In genomic region chr10:97462309-97462708, GRCh38 we compare ENCODE assay signal across 30 cellular contexts.
"Had no signal": no experiment of that assay in that cellular context is flagged by ENCODE, and none has a peak within 500 bp of the region (broad histone marks: within the 10 kb centered on the region; RNA-seq: fewer than 3 reads in every experiment).

No MANE protein-coding gene starts in this region.

- H3K9me3 Mint-ChIP-seq: activated CD8-positive, alpha-beta T cell treated with anti-CD3 and anti-CD28 coated beads for 36 hours; activated naive CD4-positive, alpha-beta T cell treated with anti-CD3 and anti-CD28 coated beads, Interleukin-2, amount 50 U/mL, for 24 hours; activated naive CD8-positive, alpha-beta T cell treated with anti-CD3 and anti-CD28 coated beads for 36 hours; activated naive CD8-positive, alpha-beta T cell treated with anti-CD3 and anti-CD28 coated beads, Interleukin-2, amount 50 U/mL, for 24 hours; activated T-cell treated with anti-CD3 and anti-CD28 coated beads, Interleukin-2, amount 50 U/mL, for 72 hours; effector memory CD8-positive, alpha-beta T cell had no signal

- H3K4me1 Mint-ChIP-seq: activated naive CD8-positive, alpha-beta T cell treated with anti-CD3 and anti-CD28 coated beads for 36 hours; activated naive CD8-positive, alpha-beta T cell treated with anti-CD3 and anti-CD28 coated beads, Interleukin-2, amount 50 U/mL, for 24 hours; T-helper 17 cell had no signal

- H3K4me3 Mint-ChIP-seq: activated CD8-positive, alpha-beta T cell treated with anti-CD3 and anti-CD28 coated beads for 36 hours; activated naive CD4-positive, alpha-beta T cell treated with anti-CD3 and anti-CD28 coated beads, Interleukin-2, amount 50 U/mL, for 24 hours; activated naive CD8-positive, alpha-beta T cell treated with anti-CD3 and anti-CD28 coated beads for 36 hours; activated naive CD8-positive, alpha-beta T cell treated with anti-CD3 and anti-CD28 coated beads, Interleukin-2, amount 50 U/mL, for 24 hours; activated T-cell treated with anti-CD3 and anti-CD28 coated beads, Interleukin-2, amount 50 U/mL, for 72 hours; effector memory CD8-positive, alpha-beta T cell; T-helper 17 cell had no signal

- H3K9me3 ChIP-seq: adrenal gland, body of pancreas, esophagus muscularis mucosa, gastroesophageal sphincter had no signal

- H3K27me3 ChIP-seq: adrenal gland, body of pancreas, esophagus muscularis mucosa, gastroesophageal sphincter had no signal

- DNase-seq: activated CD4-positive, alpha-beta T cell treated with anti-CD3 and anti-CD28 coated beads for 4 hours; activated CD4-positive, alpha-beta T cell treated with anti-CD3 and anti-CD28 coated beads, Interleukin-2, amount 50 U/mL, for 1 hour; activated CD4-positive, alpha-beta T cell treated with anti-CD3 and anti-CD28 coated beads, Interleukin-2, amount 50 U/mL, for 48 hours; activated CD4-positive, CD25-positive, alpha-beta regulatory T cell; activated CD4-positive, CD25-positive, alpha-beta regulatory T cell treated with anti-CD3 and anti-CD28 coated beads, Interleukin-2, amount 50 U/mL, for 72 hours; activated CD8-positive, alpha-beta memory T cell treated with anti-CD3 and anti-CD28 coated beads for 24 hours; activated CD8-positive, alpha-beta T cell treated with anti-CD3 and anti-CD28 coated beads for 36 hours; activated gamma-delta T cell; activated naive CD4-positive, alpha-beta T cell; activated naive CD8-positive, alpha-beta T cell treated with anti-CD3 and anti-CD28 coated beads for 36 hours; activated naive CD8-positive, alpha-beta T cell treated with anti-CD3 and anti-CD28 coated beads, Interleukin-2, amount 50 U/mL, for 24 hours; activated T-cell treated with anti-CD3 and anti-CD28 coated beads, Interleukin-2, amount 50 U/mL, for 1 hour; activated T-cell treated with anti-CD3 and anti-CD28 coated beads, Interleukin-2, amount 50 U/mL, for 72 hours; adrenal gland; amygdala; aorta; body of pancreas; caudate nucleus; cortex of kidney; dermis blood vessel endothelial cell; effector CD4-positive, alpha-beta T cell; effector memory CD8-positive, alpha-beta T cell; erythroblast; foreskin melanocyte; T-helper 1 cell; T-helper 17 cell had no signal

- H3K4me3 ChIP-seq: adrenal gland, body of pancreas, esophagus muscularis mucosa, gastroesophageal sphincter had no signal

- H3K27ac Mint-ChIP-seq: activated CD8-positive, alpha-beta T cell treated with anti-CD3 and anti-CD28 coated beads for 36 hours; activated naive CD4-positive, alpha-beta T cell treated with anti-CD3 and anti-CD28 coated beads, Interleukin-2, amount 50 U/mL, for 24 hours; activated naive CD8-positive, alpha-beta T cell treated with anti-CD3 and anti-CD28 coated beads, Interleukin-2, amount 50 U/mL, for 24 hours; T-helper 17 cell had no signal

- H3K27me3 Mint-ChIP-seq: activated CD8-positive, alpha-beta T cell treated with anti-CD3 and anti-CD28 coated beads for 36 hours; activated naive CD4-positive, alpha-beta T cell treated with anti-CD3 and anti-CD28 coated beads, Interleukin-2, amount 50 U/mL, for 24 hours; activated naive CD8-positive, alpha-beta T cell treated with anti-CD3 and anti-CD28 coated beads for 36 hours; activated naive CD8-positive, alpha-beta T cell treated with anti-CD3 and anti-CD28 coated beads, Interleukin-2, amount 50 U/mL, for 24 hours; effector memory CD8-positive, alpha-beta T cell; T-helper 17 cell had no signal

- H3K27ac ChIP-seq: adrenal gland, body of pancreas had no signal

- FAIRE-seq: colon had no signal
